Comparison of ENCODE assay signal across 12 cellular contexts in genomic region chr2:226524381-226524843, GRCh38.
DNase-seq lines count a peak whose midpoint lies in the region; ATAC-seq and TF ChIP-seq lines count a peak whose summit lies in the region.
"Had no signal": no experiment of that assay in that cellular context is flagged by ENCODE, and none has a peak within 500 bp of the region (broad histone marks: within the 10 kb centered on the region; RNA-seq: fewer than 3 reads in every experiment).

No MANE protein-coding gene starts in this region.

- no peak for TF ChIP-seq CTCF in AG09319 (IDR thresholded peaks at IDR 0.05; ENCODE audit: low read depth, low read length)
- no peak for TF ChIP-seq CTCF in esophagus squamous epithelium (IDR thresholded peaks at IDR 0.05)

- intact Hi-C loops in esophagus squamous epithelium (cut with DNase I), result no loop called here

- 74 to 75% methylated on average over 2 of the region's 2 CpGs for WGBS in esophagus squamous epithelium, 2 donors

- H3K27me3 ChIP-seq in esophagus squamous epithelium, result no peaks in the 10 kb centered on the region

- H3K4me1 ChIP-seq in esophagus squamous epithelium, result peaks cover 0 to 4% (median 0%) of the 10 kb centered on the region in 3 donors
- H3K4me1 ChIP-seq: Caco-2 had no signal

- no peaks in the 10 kb centered on the region for H3K9me3 ChIP-seq in esophagus squamous epithelium
- H3K9me3 ChIP-seq: Caco-2 had no signal

- TF ChIP-seq POLR2A in esophagus squamous epithelium (IDR thresholded peaks at IDR 0.05), result no peak

- H3K27ac ChIP-seq in esophagus squamous epithelium, result peak overlapping the region; percentile 11 to 83 (median 42)

- no peaks in the 10 kb centered on the region for H3K36me3 ChIP-seq in esophagus squamous epithelium

- DNase-seq in AG09319 (ENCODE audit: extremely low read depth, low read depth), result peak; percentile 63
- peak; percentile 24 for DNase-seq in NCI-H460 (ENCODE audit: extremely low read depth, low read depth)
- no peak for DNase-seq in esophagus squamous epithelium (lab: John Stamatoyannopoulos, UW)
- peak; percentile 15 for DNase-seq in mucosa of gallbladder (ENCODE audit: low spot score)
- DNase-seq in activated T-cell treated with anti-CD3 and anti-CD28 coated beads for 4 hours, result no peak
- DNase-seq in KG1 (lab: John Stamatoyannopoulos, UW), result no peak
- no peak for DNase-seq in NCI-H1092 (lab: John Stamatoyannopoulos, UW)
- DNase-seq: head of caudate nucleus, NCI-H1930, PC-3 had no signal

- no peak for ATAC-seq in GM18519 (IDR thresholded peaks at IDR 0.05; ENCODE audit: low FRiP score, unreplicated experiment)
- ATAC-seq: PC-3 had no signal

- H3K4me3 ChIP-seq in esophagus squamous epithelium, result no peak overlapping the region

Comparison
In these comparisons a context has a peak if more than half of its experiments do, and no peak if none do; other contexts are left out.
1. DNase-seq: peak in AG09319 (single experiment), NCI-H460 (single experiment) and mucosa of gallbladder (single experiment); none in esophagus squamous epithelium (single experiment), activated T-cell treated with anti-CD3 and anti-CD28 coated beads for 4 hours (single experiment), KG1 (single experiment) and NCI-H1092 (single experiment).